ENCODE assay signal across 8 cellular contexts in the genomic region with DNA sequence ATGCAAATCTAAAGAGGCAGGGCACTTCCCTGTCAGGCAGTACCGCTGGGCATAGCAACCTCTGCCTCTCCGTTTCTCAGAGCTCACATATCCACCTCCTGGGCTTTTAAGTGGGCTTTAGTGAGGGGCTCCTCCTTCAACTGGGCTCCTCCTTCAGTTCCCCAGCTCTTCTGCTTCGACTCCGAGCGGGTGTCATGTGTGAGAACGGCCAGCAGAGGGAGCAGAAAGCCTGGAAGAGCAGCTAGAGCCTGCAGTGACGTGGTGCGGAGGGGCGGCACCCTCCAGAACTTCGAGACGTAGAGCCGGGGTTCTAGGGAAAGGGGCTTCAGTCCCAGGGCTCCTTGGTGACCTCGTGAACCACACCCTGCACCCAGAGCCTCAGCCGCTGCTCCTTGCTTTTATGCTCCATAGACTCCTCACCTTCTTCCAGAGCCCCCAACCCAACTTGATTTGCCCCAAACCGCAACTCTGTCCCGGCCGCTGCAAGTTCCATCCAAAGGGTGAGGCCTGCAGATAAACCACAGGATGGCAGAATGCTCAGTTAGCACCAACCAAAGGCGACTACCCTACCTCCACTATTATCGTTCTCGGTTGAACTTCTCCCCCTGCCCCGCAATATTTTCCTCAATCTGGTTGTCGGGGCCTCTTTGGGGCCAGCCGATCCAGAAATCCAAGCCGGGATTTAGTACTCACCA.
DNase-seq lines count a peak whose midpoint lies in the region; ATAC-seq and TF ChIP-seq lines count a peak whose summit lies in the region.

No MANE protein-coding gene starts in this region.

- DNase-seq in NCI-H187 treated with DMSO at 0.1 percent for 48 hours (lab: John Stamatoyannopoulos, UW) (peak; percentile 80), astrocyte of the cerebellum (ENCODE audit: low read depth) (peak; percentile 94), hypothalamus (lab: John Stamatoyannopoulos, UW) (peak; percentile 53 to 92 (median 83)), retina (peak; percentile 96)
- peak; percentile 91 for DNase-seq in T-helper 2 cell treated with Interferon-gamma antibody and Interleukin-4, amounts not matched to agents 5 μg/mL and 100 μg/mL, for 36 hours (ENCODE audit: low spot score)

- TF ChIP-seq CTCF in astrocyte of the cerebellum (IDR thresholded peaks at IDR 0.05; ENCODE audit: low read depth, low read length, missing control alignments), result peak; percentile 87

- no peaks in the 10 kb centered on the region for H3K36me3 Mint-ChIP-seq in T-helper 2 cell treated with Interferon-gamma antibody and Interleukin-4, amounts not matched to agents 5 μg/mL and 100 μg/mL, for 36 hours (ENCODE audit: low read depth)

- no peaks in the 10 kb centered on the region for H3K9me3 Mint-ChIP-seq in T-helper 2 cell treated with Interferon-gamma antibody and Interleukin-4, amounts not matched to agents 5 μg/mL and 100 μg/mL, for 36 hours

- H3K27ac Mint-ChIP-seq in T-helper 2 cell treated with Interferon-gamma antibody and Interleukin-4, amounts not matched to agents 5 μg/mL and 100 μg/mL, for 36 hours, result peak overlapping the region; percentile 91

- peak overlapping the region; percentile 51 for H3K4me3 ChIP-seq in astrocyte of the cerebellum (ENCODE audit: low read depth, low read length)

- in situ Hi-C loops in astrocyte of the cerebellum (cut with HindIII; ENCODE audit: low sequenced_read_pairs), result loop anchor here (25.0 kb wide), 1 partner anchor 147 kb away; no protein-coding TSS in a partner anchor

- peaks cover 38% of the 10 kb centered on the region for H3K4me1 Mint-ChIP-seq in T-helper 2 cell treated with Interferon-gamma antibody and Interleukin-4, amounts not matched to agents 5 μg/mL and 100 μg/mL, for 36 hours (ENCODE audit: low read depth)

- ATAC-seq in GM18498 (IDR thresholded peaks at IDR 0.05; ENCODE audit: unreplicated experiment) (peak; percentile 63), HG02943 (IDR thresholded peaks at IDR 0.05; ENCODE audit: low read depth, unreplicated experiment) (peak; percentile 56), GM18861 (IDR thresholded peaks at IDR 0.05; ENCODE audit: unreplicated experiment) (no peak)

- H3K4me3 Mint-ChIP-seq in T-helper 2 cell treated with Interferon-gamma antibody and Interleukin-4, amounts not matched to agents 5 μg/mL and 100 μg/mL, for 36 hours, result peak overlapping the region; percentile 94

- peaks cover 16% of the 10 kb centered on the region for H3K27me3 Mint-ChIP-seq in T-helper 2 cell treated with Interferon-gamma antibody and Interleukin-4, amounts not matched to agents 5 μg/mL and 100 μg/mL, for 36 hours (ENCODE audit: low read depth)
